In the genomic region with DNA sequence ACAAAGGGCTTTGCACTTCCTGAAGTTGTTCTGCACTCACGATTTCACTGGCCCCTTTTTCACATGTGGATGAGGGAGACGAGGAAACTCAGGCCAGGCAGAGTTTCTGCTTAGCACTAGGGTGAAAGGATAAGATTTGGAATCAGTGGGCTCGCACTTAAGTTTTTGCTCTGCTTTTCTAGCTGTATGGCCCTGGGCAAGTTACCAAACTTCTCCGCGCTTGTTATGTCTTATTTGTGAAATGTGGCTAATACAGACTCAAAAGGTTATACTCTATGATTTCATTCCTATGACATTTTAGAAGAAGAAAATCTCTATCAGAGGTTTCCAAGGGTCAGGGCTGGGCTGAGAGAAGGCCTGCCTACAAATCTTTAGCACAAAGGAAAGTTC, we compare ENCODE assay signal across 13 cellular contexts.
DNase-seq lines count a peak whose midpoint lies in the region; TF ChIP-seq lines count a peak whose summit lies in the region.
"Had no signal": no experiment of that assay in that cellular context is flagged by ENCODE, and none has a peak within 500 bp of the region (broad histone marks: within the 10 kb centered on the region; RNA-seq: fewer than 3 reads in every experiment).

No MANE protein-coding gene starts in this region.

- H3K4me1 ChIP-seq in fibroblast of lung (ENCODE audit: control insufficient read depth, extremely low read depth, insufficient read depth, low read length) (no peaks in the 10 kb centered on the region), ovary (ENCODE audit: insufficient read depth) (peaks cover 14% of the 10 kb centered on the region), thyroid gland (peaks cover 11 to 21% of the 10 kb centered on the region in 2 donors)

- DNase-seq in astrocyte of the cerebellum (ENCODE audit: low read depth), result peak; percentile 39
- DNase-seq in fibroblast of lung (ENCODE audit: low read depth in 2 of 2), result peak; percentile 9 to 31
- DNase-seq in ovary, result peak; percentile 46 to 80 (median 57)
- no peak for DNase-seq in thyroid gland
- no peak for DNase-seq in activated CD4-positive, alpha-beta T cell treated with anti-CD3 and anti-CD28 coated beads, Interleukin-2, amount 50 U/mL, for 4 hours
- DNase-seq in coronary artery (ENCODE audit: low spot score), result no peak
- DNase-seq in GM03348 (ENCODE audit: low spot score), result no peak
- DNase-seq: DMS 273 treated with DMSO at 0.1 percent for 48 hours, HFFc6, NCI-H1105, NCI-H510A treated with DMSO at 0.1 percent for 48 hours had no signal

- H3K9me3 ChIP-seq in fibroblast of lung (ENCODE audit: control insufficient read depth, insufficient read depth, low read depth, low read length), result no peaks in the 10 kb centered on the region
- no peaks in the 10 kb centered on the region for H3K9me3 ChIP-seq in ovary
- no peaks in the 10 kb centered on the region for H3K9me3 ChIP-seq in thyroid gland
- H3K9me3 ChIP-seq: Peyer's patch had no signal

- H3K27me3 ChIP-seq in fibroblast of lung (ENCODE audit: control insufficient read depth, insufficient read depth, low read length) (no peaks in the 10 kb centered on the region), ovary (no peaks in the 10 kb centered on the region), thyroid gland (no peaks in the 10 kb centered on the region)
- H3K27me3 ChIP-seq: Peyer's patch had no signal

- no peak overlapping the region for H3K9ac ChIP-seq in fibroblast of lung (ENCODE audit: insufficient read depth, low read length)

- H3K36me3 ChIP-seq in fibroblast of lung (ENCODE audit: control insufficient read depth, insufficient read depth, low read length) (no peaks in the 10 kb centered on the region), ovary (no peaks in the 10 kb centered on the region), thyroid gland (no peaks in the 10 kb centered on the region)
- H3K36me3 ChIP-seq: Peyer's patch had no signal

- no peak overlapping the region for H3K4me2 ChIP-seq in fibroblast of lung (ENCODE audit: extremely low read depth, insufficient read depth, low read length)

- intact Hi-C loops in ovary (cut with DNase I) (loop anchor here in 1 of 4 donors (10.0 kb wide), 1 partner anchor 288 kb away; no protein-coding TSS in a partner anchor), thyroid gland (cut with DNase I) (no loop called here)

- H3K27ac ChIP-seq in fibroblast of lung (ENCODE audit: insufficient read depth, low read length) (no peak overlapping the region), ovary (peak overlapping the region; percentile 25 to 43), thyroid gland (peak overlapping the region; percentile 14 to 73 (median 52)), coronary artery (no peak overlapping the region)
- H3K27ac ChIP-seq: C4-2B had no signal

- H4K20me1 ChIP-seq in fibroblast of lung (ENCODE audit: control insufficient read depth, extremely low read depth, insufficient read depth, low read length), result no peaks in the 10 kb centered on the region

- WGBS in ovary, 3 donors, result 13 to 26% (median 17%) methylated on average over 5 of the region's 5 CpGs
- 73 to 92% methylated on average over 5 of the region's 5 CpGs for WGBS in thyroid gland, 2 donors

- H3K4me3 ChIP-seq in astrocyte of the cerebellum (ENCODE audit: low read depth, low read length) (no peak overlapping the region), fibroblast of lung (replicated peaks in 1 of 4; ENCODE audit: control extremely low read depth in 1 of 4, insufficient read depth in 1 of 4, low read depth in 3 of 4, low read length in 4 of 4) (no peak overlapping the region), ovary (no peak overlapping the region), thyroid gland (replicated peaks in 1 of 3) (no peak overlapping the region), coronary artery (no peak overlapping the region)
- H3K4me3 ChIP-seq: Peyer's patch had no signal

- TF ChIP-seq POLR2A in ovary (IDR thresholded peaks at IDR 0.05) (no peak), thyroid gland (IDR thresholded peaks at IDR 0.05) (no peak)

- no peak overlapping the region for H2AFZ ChIP-seq in fibroblast of lung (ENCODE audit: low read length)

- TF ChIP-seq EP300 in ovary (IDR thresholded peaks at IDR 0.05), result no peak

- TF ChIP-seq CTCF in astrocyte of the cerebellum (IDR thresholded peaks at IDR 0.05; ENCODE audit: low read depth, low read length, missing control alignments), result no peak
- no peak for TF ChIP-seq CTCF in fibroblast of lung (conservative IDR thresholded peaks at IDR 0.05 in 1 of 2, IDR thresholded peaks at IDR 0.05 in 1 of 2; ENCODE audit: low read depth in 1 of 2, low read length in 2 of 2)
- no peak for TF ChIP-seq CTCF in ovary (IDR thresholded peaks at IDR 0.05)
- no peak for TF ChIP-seq CTCF in thyroid gland (IDR thresholded peaks at IDR 0.05)
- TF ChIP-seq CTCF in coronary artery (IDR thresholded peaks at IDR 0.05), result no peak

- H3K79me2 ChIP-seq in fibroblast of lung (ENCODE audit: control insufficient read depth, insufficient read depth, low read length), result no peaks in the 10 kb centered on the region

- in situ Hi-C loops in astrocyte of the cerebellum (cut with HindIII; ENCODE audit: low sequenced_read_pairs), result no loop called here

Comparison
In these comparisons a context has a peak if more than half of its experiments do, and no peak if none do; other contexts are left out.
1. DNase-seq: peak in astrocyte of the cerebellum (single experiment), fibroblast of lung (2 of 2) and ovary (5 of 5); none in thyroid gland (0 of 2), activated CD4-positive, alpha-beta T cell treated with anti-CD3 and anti-CD28 coated beads, Interleukin-2, amount 50 U/mL, for 4 hours (0 of 2), coronary artery (single experiment) and GM03348 (single experiment).
2. H3K27ac ChIP-seq: peak in ovary (2 of 2) and thyroid gland (3 of 3); none in fibroblast of lung (single experiment) and coronary artery (0 of 2).